Comparison of ENCODE assay signal across 8 cellular contexts in genomic region chr9:135702002-135702721, GRCh38. TPM values are rescaled to one million over a fixed set of nuclear protein-coding genes. Genes with fewer than 3 reads are reported as not detected.
DNase-seq lines count a peak whose midpoint lies in the region.

KCNT1 (plus strand) TSS chr9:135702185; CDS start chr9:135702259, 74 bp downstream.

- no peak within 1 kb of the TSS for H3K14ac ChIP-seq in mesenchymal stem cell (ENCODE audit: low read length in 2 of 2)

- H4K8ac ChIP-seq in mesenchymal stem cell (ENCODE audit: low read length): no peak within 1 kb of the TSS

- no peak within 1 kb of the TSS for H3K27ac ChIP-seq in mesenchymal stem cell (ENCODE audit: low read length, poor library complexity, severe bottlenecking)

- H3K4me2 ChIP-seq in mesenchymal stem cell (ENCODE audit: low read length, poor library complexity, severe bottlenecking): peak within 1 kb of the TSS; percentile 59

- no peak within 1 kb of the TSS for H2AK5ac ChIP-seq in mesenchymal stem cell (ENCODE audit: low read length, severe bottlenecking)

- intact Hi-C loops in activated CD4-positive, alpha-beta T cell treated with anti-CD3 and anti-CD28 coated beads, Interleukin-2, amount 10 ng/mL, durations not matched to agents 24 days and 14 days (cut with micrococcal nuclease): loop anchor here (10.0 kb wide), 1 partner anchor 423 kb away; no protein-coding TSS in a partner anchor

- no peaks in the 10 kb centered on the region for H3K79me1 ChIP-seq in mesenchymal stem cell (replicated peaks; ENCODE audit: low read length, poor library complexity, severe bottlenecking)

- no peaks in the 10 kb centered on the region for H3K4me1 Mint-ChIP-seq in activated CD4-positive, alpha-beta T cell treated with anti-CD3 and anti-CD28 coated beads, Interleukin-2, amount 10 ng/mL, durations not matched to agents 24 days and 14 days

- no peaks in the 10 kb centered on the region for H3K36me3 ChIP-seq in mesenchymal stem cell (ENCODE audit: control insufficient read depth in 1 of 2, insufficient read depth in 2 of 2, low read depth in 1 of 2, low read length in 2 of 2)

- H4K91ac ChIP-seq in mesenchymal stem cell (ENCODE audit: low read length): no peak within 1 kb of the TSS

- H2BK12ac ChIP-seq in mesenchymal stem cell (ENCODE audit: low read length in 2 of 2): no peak within 1 kb of the TSS

- H3K9me3 Mint-ChIP-seq in activated CD4-positive, alpha-beta T cell treated with anti-CD3 and anti-CD28 coated beads, Interleukin-2, amount 10 ng/mL, durations not matched to agents 24 days and 14 days: no peaks in the 10 kb centered on the region

- no peak within 1 kb of the TSS for H2BK5ac ChIP-seq in mesenchymal stem cell (ENCODE audit: low read depth, low read length, poor library complexity, severe bottlenecking)

- WGBS in mesenchymal stem cell: 13% methylated on average over 58 of the region's 63 CpGs

- no peak within 1 kb of the TSS for H3K4ac ChIP-seq in mesenchymal stem cell (ENCODE audit: low read depth in 1 of 2, low read length in 2 of 2)

- no peak within 1 kb of the TSS for H3K4me3 Mint-ChIP-seq in activated CD4-positive, alpha-beta T cell treated with anti-CD3 and anti-CD28 coated beads, Interleukin-2, amount 10 ng/mL, durations not matched to agents 24 days and 14 days

- no peak within 1 kb of the TSS for H3K9ac ChIP-seq in mesenchymal stem cell (ENCODE audit: low read length)

- no peaks in the 10 kb centered on the region for H3K36me3 Mint-ChIP-seq in activated CD4-positive, alpha-beta T cell treated with anti-CD3 and anti-CD28 coated beads, Interleukin-2, amount 10 ng/mL, durations not matched to agents 24 days and 14 days (ENCODE audit: low read depth)

- H2BK15ac ChIP-seq in mesenchymal stem cell (ENCODE audit: low read depth, poor library complexity, severe bottlenecking): no peak within 1 kb of the TSS

- peak; percentile 2 for DNase-seq in DMS153 treated with DMSO at 0.1 percent for 48 hours (lab: John Stamatoyannopoulos, UW; ENCODE audit: unreplicated experiment)
- DNase-seq in DMS153 (lab: John Stamatoyannopoulos, UW): no peak
- DNase-seq in NAMALWA (ENCODE audit: low spot score): peak; percentile 53
- DNase-seq in activated CD4-positive, alpha-beta T cell treated with anti-CD3 and anti-CD28 coated beads, Interleukin-2, amount 10 ng/mL, durations not matched to agents 24 days and 14 days: peak; percentile 88
- peak; percentile 88 for DNase-seq in ecto neural progenitor cell (ENCODE audit: low spot score)
- DNase-seq in mesenchymal stem cell: peak; percentile 6
- peak; percentile 47 for DNase-seq in stimulated activated CD8-positive, alpha-beta memory T cell treated with anti-CD3 and anti-CD28 coated beads, Interleukin-7, amount 100 ng/mL, for 24 hours (ENCODE audit: low read depth)
- no peak for DNase-seq in ureter (ENCODE audit: low spot score)

- H2BK120ac ChIP-seq in mesenchymal stem cell (ENCODE audit: low read depth, low read length): no peak within 1 kb of the TSS

- peak within 1 kb of the TSS in 1 of 2 experiments; percentile 4 for H3K4me3 ChIP-seq in mesenchymal stem cell (ENCODE audit: insufficient read depth in 1 of 2, low read depth in 1 of 2, low read length in 2 of 2)

- H3K27ac Mint-ChIP-seq in activated CD4-positive, alpha-beta T cell treated with anti-CD3 and anti-CD28 coated beads, Interleukin-2, amount 10 ng/mL, durations not matched to agents 24 days and 14 days: no peak within 1 kb of the TSS

- H3K9me3 ChIP-seq in mesenchymal stem cell (ENCODE audit: control insufficient read depth, low read length): no peaks in the 10 kb centered on the region

- no peak within 1 kb of the TSS for H3K23ac ChIP-seq in mesenchymal stem cell (ENCODE audit: low read length in 2 of 2)

- H3K4me1 ChIP-seq in mesenchymal stem cell (ENCODE audit: control insufficient read depth, insufficient read depth, low read depth, low read length): peaks cover 9% of the 10 kb centered on the region

- H3K27me3 ChIP-seq in mesenchymal stem cell (ENCODE audit: control insufficient read depth in 1 of 2, insufficient read depth in 1 of 2, low read length in 2 of 2): peaks cover 15 to 53% of the 10 kb centered on the region in 2 experiments

- H3K27me3 Mint-ChIP-seq in activated CD4-positive, alpha-beta T cell treated with anti-CD3 and anti-CD28 coated beads, Interleukin-2, amount 10 ng/mL, durations not matched to agents 24 days and 14 days: no peaks in the 10 kb centered on the region

- no peak within 1 kb of the TSS for H3K18ac ChIP-seq in mesenchymal stem cell (ENCODE audit: low read depth in 1 of 2, low read length in 2 of 2)

- H2AFZ ChIP-seq in mesenchymal stem cell (ENCODE audit: low read depth, low read length): peak within 1 kb of the TSS; percentile 65

RNA-seq across cellular contexts. Expression of gene KCNT1, which starts in this region (rescaled TPM):
- not detected in 2 replicates for total RNA-seq in activated CD4-positive, alpha-beta T cell treated with anti-CD3 and anti-CD28 coated beads, Interleukin-2, amount 10 ng/mL, durations not matched to agents 24 days and 14 days
- not detected for polyA plus RNA-seq in mesenchymal stem cell (2013, experiment 1 of 2)
- polyA plus RNA-seq in mesenchymal stem cell (2013, experiment 2 of 2): not detected
- total RNA-seq in ureter: 0.83 TPM

Comparison
In these comparisons a context has a peak if more than half of its experiments do, and no peak if none do; other contexts are left out.
1. DNase-seq: peak in DMS153 treated with DMSO at 0.1 percent for 48 hours (single experiment), NAMALWA (single experiment), ecto neural progenitor cell (single experiment), mesenchymal stem cell (single experiment) and stimulated activated CD8-positive, alpha-beta memory T cell treated with anti-CD3 and anti-CD28 coated beads, Interleukin-7, amount 100 ng/mL, for 24 hours (single experiment); none in DMS153 (single experiment) and ureter (single experiment).
2. Peak in DNase-seq in activated CD4-positive, alpha-beta T cell treated with anti-CD3 and anti-CD28 coated beads, Interleukin-2, amount 10 ng/mL, durations not matched to agents 24 days and 14 days; RNA of the gene not detected or under 1 TPM.